Comparison of ENCODE assay signal across 1 cellular context in the genomic region with DNA sequence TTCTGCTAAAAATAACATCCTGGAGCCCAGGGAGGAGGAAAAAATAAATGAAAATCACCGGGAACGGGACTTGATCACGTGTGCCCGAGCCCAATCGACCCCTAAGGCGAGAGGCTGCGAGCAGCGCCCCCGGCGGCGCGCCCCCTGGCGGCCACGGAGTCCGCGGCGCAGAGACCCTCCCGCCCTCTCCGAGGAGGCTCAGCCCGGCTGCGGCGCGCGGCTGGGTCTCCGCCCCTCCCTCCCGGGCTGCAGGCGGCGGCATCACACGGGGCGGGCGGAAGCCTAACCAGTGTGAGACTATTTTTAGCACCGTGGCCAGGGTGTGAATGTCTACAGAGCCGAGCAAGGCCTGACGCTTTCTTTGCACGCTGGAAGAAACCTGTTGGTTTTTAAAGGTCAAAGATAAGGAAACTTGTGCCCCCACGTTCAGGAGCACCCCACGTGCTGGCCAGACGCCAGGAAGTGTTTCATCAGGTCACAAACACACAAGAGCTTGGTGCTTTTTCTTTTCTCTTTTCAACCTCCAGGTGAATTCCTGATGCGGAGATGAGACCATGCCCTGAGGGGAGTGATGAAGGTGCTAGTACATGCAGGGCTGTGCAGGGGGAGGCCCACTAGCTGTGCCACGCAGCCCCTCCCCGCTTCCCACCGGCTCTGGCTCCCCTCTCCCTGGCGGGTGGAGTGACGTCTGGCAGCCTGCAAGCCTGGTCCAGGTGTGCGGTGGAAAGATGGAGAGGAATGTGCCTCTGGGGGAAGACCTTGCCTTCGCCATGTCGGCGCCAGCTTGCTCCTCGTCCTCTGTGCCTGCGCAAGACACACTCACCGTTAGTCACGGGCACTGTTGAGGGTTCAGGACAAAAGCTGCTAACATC.
TF ChIP-seq lines count a peak whose summit lies in the region.

No MANE protein-coding gene starts in this region.

TF ChIP-seq in HepG2, 621 proteins besides CTCF, POLR2A, EP300 and RAD21 (continued from another document and continues in another):
- TF ChIP-seq ETS1 (CRISPR knock-in tag; IDR thresholded peaks at IDR 0.05) (no peak), ONECUT2 (CRISPR knock-in tag; IDR thresholded peaks at IDR 0.05) (no peak), ZBTB25 (CRISPR knock-in tag; IDR thresholded peaks at IDR 0.05) (no peak; the same call in none of the 2 replicates), ZNF20 (CRISPR knock-in tag; IDR thresholded peaks at IDR 0.05) (no peak), ZBTB3 (CRISPR knock-in tag; IDR thresholded peaks at IDR 0.05; ENCODE audit: borderline replicate concordance, low read depth) (no peak), HOXA5 (CRISPR knock-in tag; IDR thresholded peaks at IDR 0.05) (no peak), ZNF225 (CRISPR knock-in tag; IDR thresholded peaks at IDR 0.05) (no peak), CEBPB (IDR thresholded peaks at IDR 0.05; ENCODE audit: borderline replicate concordance, low read depth, low read length) (no peak), HOXA9 (CRISPR knock-in tag; IDR thresholded peaks at IDR 0.05; ENCODE audit: borderline replicate concordance) (no peak), ZBTB1 (CRISPR knock-in tag; IDR thresholded peaks at IDR 0.05; ENCODE audit: borderline replicate concordance) (no peak), KAT7 (CRISPR knock-in tag; IDR thresholded peaks at IDR 0.05; ENCODE audit: borderline replicate concordance) (no peak), DBP (CRISPR knock-in tag; IDR thresholded peaks at IDR 0.05; ENCODE audit: not compliant biosample characterization) (no peak), MYNN (CRISPR knock-in tag; IDR thresholded peaks at IDR 0.05; ENCODE audit: low read depth) (no peak), ZFX (CRISPR knock-in tag; IDR thresholded peaks at IDR 0.05; ENCODE audit: low read depth) (peak; percentile 54; the same call in 1 of the 2 replicates), ZNF781 (CRISPR knock-in tag; IDR thresholded peaks at IDR 0.05; ENCODE audit: borderline replicate concordance, not compliant biosample characterization) (no peak), ZNF660 (CRISPR knock-in tag; IDR thresholded peaks at IDR 0.05; ENCODE audit: borderline replicate concordance, low read depth) (no peak), HMGXB4 (CRISPR knock-in tag; IDR thresholded peaks at IDR 0.05; ENCODE audit: borderline replicate concordance in 1 of 2, low read depth in 1 of 2) (peak; percentile 78 to 83), NKX3-1 (CRISPR knock-in tag; IDR thresholded peaks at IDR 0.05) (no peak), MZF1 (CRISPR knock-in tag; IDR thresholded peaks at IDR 0.05; ENCODE audit: borderline replicate concordance) (no peak), TCF7 (IDR thresholded peaks at IDR 0.05; ENCODE audit: low read depth) (peak; percentile 63; the same call in 1 of the 2 replicates), SP2 (CRISPR knock-in tag; IDR thresholded peaks at IDR 0.05) (no peak), KDM3A (CRISPR knock-in tag; IDR thresholded peaks at IDR 0.05; ENCODE audit: low read depth) (no peak), ZNF709 (CRISPR knock-in tag; IDR thresholded peaks at IDR 0.05) (no peak), THAP11 (CRISPR knock-in tag; IDR thresholded peaks at IDR 0.05) (peak; percentile 72), ZNF724P (CRISPR knock-in tag; IDR thresholded peaks at IDR 0.05; ENCODE audit: borderline replicate concordance) (no peak), ELF4 (CRISPR knock-in tag; IDR thresholded peaks at IDR 0.05; ENCODE audit: borderline replicate concordance) (no peak), FOXA3 (CRISPR knock-in tag; IDR thresholded peaks at IDR 0.05) (no peak; the same call in none of the 2 replicates), ZNF678 (CRISPR knock-in tag; IDR thresholded peaks at IDR 0.05) (0 out of 2 replicates have a peak, but pooled peaks have one; percentile 52), ZFP36 (IDR thresholded peaks at IDR 0.05; ENCODE audit: borderline replicate concordance, low read depth, low read length, partially characterized antibody) (peak; percentile 17), ATM (IDR thresholded peaks at IDR 0.05; ENCODE audit: borderline replicate concordance) (no peak), ZBTB39 (CRISPR knock-in tag; IDR thresholded peaks at IDR 0.05) (peak; percentile 68; the same call in 1 of the 2 replicates), ARHGAP35 (CRISPR knock-in tag; IDR thresholded peaks at IDR 0.05; ENCODE audit: borderline replicate concordance) (no peak), HNF4A (CRISPR knock-in tag; IDR thresholded peaks at IDR 0.05) (peak; percentile 19; the same call in 1 of the 2 replicates), ATAD3A (CRISPR knock-in tag; IDR thresholded peaks at IDR 0.05) (no peak), PAXIP1 (CRISPR knock-in tag; conservative IDR thresholded peaks at IDR 0.05) (peak; percentile 42; the same call in 1 of the 2 replicates)
- TF ChIP-seq, protein P1, sequence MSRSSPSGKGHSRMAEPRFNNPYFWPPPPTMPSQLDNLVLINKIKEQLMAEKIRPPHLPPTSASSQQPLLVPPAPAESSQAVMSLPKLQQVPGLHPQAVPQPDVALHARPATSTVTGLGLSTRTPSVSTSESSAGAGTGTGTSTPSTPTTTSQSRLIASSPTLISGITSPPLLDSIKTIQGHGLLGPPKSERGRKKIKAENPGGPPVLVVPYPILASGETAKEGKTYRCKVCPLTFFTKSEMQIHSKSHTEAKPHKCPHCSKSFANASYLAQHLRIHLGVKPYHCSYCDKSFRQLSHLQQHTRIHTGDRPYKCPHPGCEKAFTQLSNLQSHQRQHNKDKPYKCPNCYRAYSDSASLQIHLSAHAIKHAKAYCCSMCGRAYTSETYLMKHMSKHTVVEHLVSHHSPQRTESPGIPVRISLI (CRISPR knock-in tag; IDR thresholded peaks at IDR 0.05; ENCODE audit: borderline replicate concordance), result no peak
- TF ChIP-seq, protein P2, sequence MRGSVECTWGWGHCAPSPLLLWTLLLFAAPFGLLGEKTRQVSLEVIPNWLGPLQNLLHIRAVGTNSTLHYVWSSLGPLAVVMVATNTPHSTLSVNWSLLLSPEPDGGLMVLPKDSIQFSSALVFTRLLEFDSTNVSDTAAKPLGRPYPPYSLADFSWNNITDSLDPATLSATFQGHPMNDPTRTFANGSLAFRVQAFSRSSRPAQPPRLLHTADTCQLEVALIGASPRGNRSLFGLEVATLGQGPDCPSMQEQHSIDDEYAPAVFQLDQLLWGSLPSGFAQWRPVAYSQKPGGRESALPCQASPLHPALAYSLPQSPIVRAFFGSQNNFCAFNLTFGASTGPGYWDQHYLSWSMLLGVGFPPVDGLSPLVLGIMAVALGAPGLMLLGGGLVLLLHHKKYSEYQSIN (CRISPR knock-in tag; IDR thresholded peaks at IDR 0.05; ENCODE audit: borderline replicate concordance), result no peak
- TF ChIP-seq, protein P3, sequence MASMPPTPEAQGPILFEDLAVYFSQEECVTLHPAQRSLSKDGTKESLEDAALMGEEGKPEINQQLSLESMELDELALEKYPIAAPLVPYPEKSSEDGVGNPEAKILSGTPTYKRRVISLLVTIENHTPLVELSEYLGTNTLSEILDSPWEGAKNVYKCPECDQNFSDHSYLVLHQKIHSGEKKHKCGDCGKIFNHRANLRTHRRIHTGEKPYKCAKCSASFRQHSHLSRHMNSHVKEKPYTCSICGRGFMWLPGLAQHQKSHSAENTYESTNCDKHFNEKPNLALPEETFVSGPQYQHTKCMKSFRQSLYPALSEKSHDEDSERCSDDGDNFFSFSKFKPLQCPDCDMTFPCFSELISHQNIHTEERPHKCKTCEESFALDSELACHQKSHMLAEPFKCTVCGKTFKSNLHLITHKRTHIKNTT (CRISPR knock-in tag; IDR thresholded peaks at IDR 0.05), result no peak
- TF ChIP-seq, protein P4, sequence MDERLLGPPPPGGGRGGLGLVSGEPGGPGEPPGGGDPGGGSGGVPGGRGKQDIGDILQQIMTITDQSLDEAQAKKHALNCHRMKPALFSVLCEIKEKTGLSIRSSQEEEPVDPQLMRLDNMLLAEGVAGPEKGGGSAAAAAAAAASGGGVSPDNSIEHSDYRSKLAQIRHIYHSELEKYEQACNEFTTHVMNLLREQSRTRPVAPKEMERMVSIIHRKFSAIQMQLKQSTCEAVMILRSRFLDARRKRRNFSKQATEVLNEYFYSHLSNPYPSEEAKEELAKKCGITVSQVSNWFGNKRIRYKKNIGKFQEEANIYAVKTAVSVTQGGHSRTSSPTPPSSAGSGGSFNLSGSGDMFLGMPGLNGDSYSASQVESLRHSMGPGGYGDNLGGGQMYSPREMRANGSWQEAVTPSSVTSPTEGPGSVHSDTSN (CRISPR knock-in tag; IDR thresholded peaks at IDR 0.05), result no peak
- TF ChIP-seq, protein P5, sequence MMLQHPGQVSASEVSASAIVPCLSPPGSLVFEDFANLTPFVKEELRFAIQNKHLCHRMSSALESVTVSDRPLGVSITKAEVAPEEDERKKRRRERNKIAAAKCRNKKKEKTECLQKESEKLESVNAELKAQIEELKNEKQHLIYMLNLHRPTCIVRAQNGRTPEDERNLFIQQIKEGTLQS (CRISPR knock-in tag; IDR thresholded peaks at IDR 0.05), result no peak
- TF ChIP-seq, protein P6, sequence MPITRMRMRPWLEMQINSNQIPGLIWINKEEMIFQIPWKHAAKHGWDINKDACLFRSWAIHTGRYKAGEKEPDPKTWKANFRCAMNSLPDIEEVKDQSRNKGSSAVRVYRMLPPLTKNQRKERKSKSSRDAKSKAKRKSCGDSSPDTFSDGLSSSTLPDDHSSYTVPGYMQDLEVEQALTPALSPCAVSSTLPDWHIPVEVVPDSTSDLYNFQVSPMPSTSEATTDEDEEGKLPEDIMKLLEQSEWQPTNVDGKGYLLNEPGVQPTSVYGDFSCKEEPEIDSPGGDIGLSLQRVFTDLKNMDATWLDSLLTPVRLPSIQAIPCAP (CRISPR knock-in tag; IDR thresholded peaks at IDR 0.05; ENCODE audit: low read depth), result 0 out of 2 replicates have a peak, but pooled peaks have one; percentile 48
